Comparison of ENCODE assay signal across 17 cellular contexts in the genomic region with DNA sequence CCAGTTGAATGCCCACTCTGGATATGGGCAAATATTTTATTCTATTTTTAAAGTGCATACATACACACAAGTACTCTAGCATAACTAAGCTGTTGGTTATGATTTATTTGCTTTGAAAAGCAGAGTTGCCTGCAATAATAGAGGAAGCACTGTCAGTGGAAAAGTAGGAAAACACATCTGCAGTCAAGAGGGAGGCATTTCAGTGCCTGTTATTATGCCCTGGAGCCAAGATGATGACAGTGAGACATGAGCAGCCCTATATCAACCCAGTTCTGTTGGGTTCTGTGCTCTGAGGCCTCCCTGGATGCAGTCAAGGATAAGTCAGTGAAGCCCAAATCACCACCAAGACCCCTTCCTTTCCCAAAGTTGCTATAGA.
DNase-seq lines count a peak whose midpoint lies in the region; ATAC-seq and TF ChIP-seq lines count a peak whose summit lies in the region.
"Had no signal": no experiment of that assay in that cellular context is flagged by ENCODE, and none has a peak within 500 bp of the region (broad histone marks: within the 10 kb centered on the region; RNA-seq: fewer than 3 reads in every experiment).

No MANE protein-coding gene starts in this region.

- H3K27ac ChIP-seq in A673 (ENCODE audit: low read depth, low read length, poor library complexity, severe bottlenecking) (peak overlapping the region; percentile 4), IMR-90 (ENCODE audit: insufficient read depth, low read length) (no peak overlapping the region), trophoblast cell (ENCODE audit: low read depth, low read length) (peak overlapping the region; percentile 80)
- H3K27ac ChIP-seq: adrenal gland, lower lobe of right lung, Peyer's patch had no signal

- POLR2A ChIA-PET in A673 (lab: Charles Lee; ENCODE audit: low non-redundant PET), result no interaction called here
- POLR2A ChIA-PET in IMR-90 (lab: Charles Lee; ENCODE audit: unreplicated experiment), result no interaction called here

- H3K4me3 Mint-ChIP-seq in chondrocyte (ENCODE audit: unreplicated experiment), result no peak overlapping the region
- no peak overlapping the region for H3K4me3 Mint-ChIP-seq in endothelial cell (ENCODE audit: unreplicated experiment)
- H3K4me3 Mint-ChIP-seq: B cell, endodermal cell had no signal

- peak overlapping the region; percentile 44 for H2BK12ac ChIP-seq in trophoblast cell (ENCODE audit: low read length)

- no peak overlapping the region for H3K9ac ChIP-seq in IMR-90 (ENCODE audit: low read depth, low read length)
- no peak overlapping the region for H3K9ac ChIP-seq in trophoblast cell (ENCODE audit: low read length)

- TF ChIP-seq CTCF in A673 (conservative IDR thresholded peaks at IDR 0.05; ENCODE audit: low read depth, low read length) (no peak), IMR-90 (conservative IDR thresholded peaks at IDR 0.05; ENCODE audit: low read depth, low read length) (no peak), chondrocyte (IDR thresholded peaks at IDR 0.05) (no peak), endothelial cell (IDR thresholded peaks at IDR 0.05; ENCODE audit: unreplicated experiment) (no peak)

- no peaks in the 10 kb centered on the region for H3K79me2 ChIP-seq in trophoblast cell (ENCODE audit: control insufficient read depth, insufficient read depth, low read length, poor library complexity)

- no peaks in the 10 kb centered on the region for H3K27me3 Mint-ChIP-seq in chondrocyte (ENCODE audit: low read depth)
- H3K27me3 Mint-ChIP-seq in endothelial cell (ENCODE audit: unreplicated experiment), result peaks cover 4% of the 10 kb centered on the region

- H3K9me1 ChIP-seq in IMR-90 (ENCODE audit: insufficient read depth, low read length), result peaks cover 14% of the 10 kb centered on the region

- H3K36me3 ChIP-seq in A673 (ENCODE audit: insufficient read depth, low read length, poor library complexity, severe bottlenecking) (no peaks in the 10 kb centered on the region), IMR-90 (ENCODE audit: control insufficient read depth, insufficient read depth, low read length) (no peaks in the 10 kb centered on the region), trophoblast cell (ENCODE audit: control insufficient read depth in 1 of 2, insufficient read depth in 2 of 2, low read length in 2 of 2) (no peaks in the 10 kb centered on the region)
- H3K36me3 ChIP-seq: adrenal gland, lower lobe of right lung, Peyer's patch, right atrium auricular region had no signal

- peak overlapping the region; percentile 81 for H3K27ac Mint-ChIP-seq in chondrocyte (ENCODE audit: unreplicated experiment)
- H3K27ac Mint-ChIP-seq in endothelial cell (ENCODE audit: unreplicated experiment), result no peak overlapping the region
- H3K27ac Mint-ChIP-seq: B cell, endodermal cell had no signal

- H3K4me1 Mint-ChIP-seq in chondrocyte (ENCODE audit: low read depth) (peaks cover 73% of the 10 kb centered on the region), endothelial cell (ENCODE audit: unreplicated experiment) (peaks cover 33% of the 10 kb centered on the region)
- H3K4me1 Mint-ChIP-seq: B cell had no signal

- dilution Hi-C loops in IMR-90 (cut with HindIII; ENCODE audit: low sequenced_read_pairs, unreplicated experiment), result no loop called here

- in situ Hi-C loops in IMR-90 (cut with MboI; ENCODE audit: low sequenced_read_pairs), result no loop called here

- no peak overlapping the region for H3K56ac ChIP-seq in IMR-90 (ENCODE audit: extremely low read depth, insufficient read depth, low read length)

- H4K8ac ChIP-seq in IMR-90 (ENCODE audit: low read depth in 2 of 2, low read length in 2 of 2), result 0 out of 4 replicates have a peak overlapping the region, but pooled peaks of 1 of the 2 experiments have one; percentile 2
- no peak overlapping the region for H4K8ac ChIP-seq in trophoblast cell (ENCODE audit: low read depth, low read length)

- CTCF ChIA-PET in A673 (lab: Charles Lee) (no interaction called here), IMR-90 (lab: Yijun Ruan, JAX) (no interaction called here)

- intact Hi-C loops in A673 (cut with micrococcal nuclease; ENCODE audit: unreplicated experiment) (no loop called here), IMR-90 (cut with micrococcal nuclease) (no loop called here)

- H3K9me3 ChIP-seq in A673 (ENCODE audit: low read depth, low read length, poor library complexity, severe bottlenecking) (no peaks in the 10 kb centered on the region), IMR-90 (ENCODE audit: control insufficient read depth, insufficient read depth, low read length) (no peaks in the 10 kb centered on the region), trophoblast cell (ENCODE audit: insufficient read depth, low read depth, low read length) (no peaks in the 10 kb centered on the region)
- H3K9me3 ChIP-seq: adrenal gland, lower lobe of right lung, Peyer's patch, right atrium auricular region had no signal

- H3K79me1 ChIP-seq in IMR-90 (ENCODE audit: low read depth in 1 of 2, low read length in 2 of 2) (no peaks in the 10 kb centered on the region), trophoblast cell (ENCODE audit: low read length) (peaks cover 17% of the 10 kb centered on the region)

- H2BK20ac ChIP-seq in IMR-90 (ENCODE audit: low read depth, low read length), result peak overlapping the region; percentile 29; the same call in 1 of the 2 replicates

- H2AFZ ChIP-seq in IMR-90 (replicated peaks; ENCODE audit: low read length, poor library complexity), result no peak overlapping the region
- no peak overlapping the region for H2AFZ ChIP-seq in trophoblast cell (ENCODE audit: insufficient read depth, low read length, poor library complexity)

- no peak for DNase-seq in A673 (ENCODE audit: low spot score)
- no peak for DNase-seq in IMR-90
- DNase-seq in chondrocyte (ENCODE audit: low spot score), result no peak
- DNase-seq in trophoblast cell, result no peak
- DNase-seq in activated naive CD4-positive, alpha-beta T cell (lab: John Stamatoyannopoulos, UW), result no peak
- no peak for DNase-seq in endothelial cell (ENCODE audit: low spot score)
- DNase-seq in islet precursor cell, result no peak
- DNase-seq: adrenal gland; cerebellar nuclear complex; endodermal cell; lower lobe of right lung; NCI-H187 treated with DMSO at 0.1 percent for 48 hours; NCI-H774; Peyer's patch; stimulated activated CD4-positive, alpha-beta T cell treated with anti-CD3 and anti-CD28 coated beads, Interleukin-2, amount 100 ng/mL, for 24 hours had no signal

- ATAC-seq in IMR-90 (ENCODE audit: low read depth), result no peak

- no peak overlapping the region for H4K5ac ChIP-seq in IMR-90 (ENCODE audit: low read depth, low read length)

- no peak overlapping the region for H4K12ac ChIP-seq in trophoblast cell (ENCODE audit: low read depth, low read length)

- H2AK5ac ChIP-seq in IMR-90 (ENCODE audit: low read depth, low read length), result peak overlapping the region; percentile 53; the same call in 1 of the 2 replicates
- H2AK5ac ChIP-seq in trophoblast cell (ENCODE audit: low read length), result no peak overlapping the region

- H3K18ac ChIP-seq in IMR-90 (ENCODE audit: low read depth, low read length) (0 out of 2 replicates have a peak overlapping the region, but pooled peaks have one; percentile 60), trophoblast cell (ENCODE audit: low read length) (no peak overlapping the region)

- H2BK15ac ChIP-seq in IMR-90 (ENCODE audit: low read depth, low read length), result peak overlapping the region; percentile 12; the same call in 1 of the 3 replicates

- no peak overlapping the region for H2BK5ac ChIP-seq in IMR-90 (ENCODE audit: low read depth, low read length, poor library complexity, severe bottlenecking)
- no peak overlapping the region for H2BK5ac ChIP-seq in trophoblast cell (ENCODE audit: low read depth, low read length, poor library complexity)

- no peak for TF ChIP-seq RAD21 in IMR-90 (IDR thresholded peaks at IDR 0.05; ENCODE audit: low read length)

- BruUV-seq in A673 (replicated peaks; lab: Mats Ljungman, UMichigan) (no TSS peak), IMR-90 (replicated peaks; lab: Mats Ljungman, UMichigan) (no TSS peak)

- H3K4me2 ChIP-seq in IMR-90 (ENCODE audit: low read depth, low read length) (no peak overlapping the region), trophoblast cell (ENCODE audit: low read length) (no peak overlapping the region)

- H2BK120ac ChIP-seq in IMR-90 (ENCODE audit: low read depth, low read length) (0 out of 2 replicates have a peak overlapping the region, but pooled peaks have one; percentile 16), trophoblast cell (ENCODE audit: insufficient read depth, low read length, poor library complexity) (peak overlapping the region; percentile 48)

- H3K27me3 ChIP-seq in A673 (replicated peaks; ENCODE audit: insufficient read depth, low read depth, low read length, poor library complexity), result no peaks in the 10 kb centered on the region
- H3K27me3 ChIP-seq in IMR-90 (ENCODE audit: control insufficient read depth, insufficient read depth, low read length), result no peaks in the 10 kb centered on the region
- no peaks in the 10 kb centered on the region for H3K27me3 ChIP-seq in trophoblast cell (ENCODE audit: insufficient read depth, low read length)
- H3K27me3 ChIP-seq: adrenal gland, Peyer's patch, right atrium auricular region had no signal

- no peak overlapping the region for H3K4me3 ChIP-seq in A673 (ENCODE audit: low read depth, low read length, poor library complexity, severe bottlenecking)
- no peak overlapping the region for H3K4me3 ChIP-seq in IMR-90 (ENCODE audit: insufficient read depth, low read depth, low read length)
- no peak overlapping the region for H3K4me3 ChIP-seq in trophoblast cell (ENCODE audit: low read depth, low read length)
- H3K4me3 ChIP-seq: adrenal gland, lower lobe of right lung, Peyer's patch, right atrium auricular region had no signal

- H3K14ac ChIP-seq in IMR-90 (replicated peaks; ENCODE audit: low read depth, low read length), result 0 out of 2 replicates have a peak overlapping the region, but pooled peaks have one; percentile 5
- no peak overlapping the region for H3K14ac ChIP-seq in trophoblast cell (ENCODE audit: low read length)

- H3K4me1 ChIP-seq in A673 (ENCODE audit: insufficient read depth, low read length, poor library complexity, severe bottlenecking), result peaks cover 47% of the 10 kb centered on the region
- H3K4me1 ChIP-seq in IMR-90 (ENCODE audit: control insufficient read depth, insufficient read depth, low read length), result peaks cover 22% of the 10 kb centered on the region
- peaks cover 16 to 17% of the 10 kb centered on the region in 2 experiments for H3K4me1 ChIP-seq in trophoblast cell (ENCODE audit: control insufficient read depth in 1 of 2, insufficient read depth in 2 of 2, low read length in 2 of 2)
- H3K4me1 ChIP-seq: adrenal gland had no signal

- TF ChIP-seq POLR2A in IMR-90 (IDR thresholded peaks at IDR 0.05; ENCODE audit: low read depth, low read length), result no peak

- H3K4ac ChIP-seq in IMR-90 (ENCODE audit: low read depth, low read length) (peak overlapping the region; percentile 52; the same call in 1 of the 2 replicates), trophoblast cell (ENCODE audit: low read depth, low read length) (no peak overlapping the region)

- H3K36me3 Mint-ChIP-seq in chondrocyte (ENCODE audit: low read depth), result no peaks in the 10 kb centered on the region
- H3K36me3 Mint-ChIP-seq in endothelial cell (ENCODE audit: low read depth, unreplicated experiment), result no peaks in the 10 kb centered on the region

- no peak overlapping the region for H2AK9ac ChIP-seq in IMR-90 (replicated peaks; ENCODE audit: low read depth, low read length, poor library complexity)

- H3K23ac ChIP-seq in IMR-90 (ENCODE audit: low read depth, low read length) (peak overlapping the region; percentile 49; the same call in 1 of the 2 replicates), trophoblast cell (ENCODE audit: low read length) (no peak overlapping the region)

- H3K9me3 Mint-ChIP-seq in chondrocyte (ENCODE audit: low read depth), result peaks cover 2% of the 10 kb centered on the region
- no peaks in the 10 kb centered on the region for H3K9me3 Mint-ChIP-seq in endothelial cell (ENCODE audit: unreplicated experiment)
- H3K9me3 Mint-ChIP-seq: endodermal cell had no signal

- H4K20me1 ChIP-seq in IMR-90 (ENCODE audit: insufficient read depth, low read length), result no peaks in the 10 kb centered on the region

- H4K91ac ChIP-seq in IMR-90 (ENCODE audit: insufficient read depth, low read depth, low read length), result peak overlapping the region; percentile 50; the same call in 1 of the 2 replicates
- H4K91ac ChIP-seq in trophoblast cell (ENCODE audit: low read depth, low read length), result peak overlapping the region; percentile 60
